In the genomic region with DNA sequence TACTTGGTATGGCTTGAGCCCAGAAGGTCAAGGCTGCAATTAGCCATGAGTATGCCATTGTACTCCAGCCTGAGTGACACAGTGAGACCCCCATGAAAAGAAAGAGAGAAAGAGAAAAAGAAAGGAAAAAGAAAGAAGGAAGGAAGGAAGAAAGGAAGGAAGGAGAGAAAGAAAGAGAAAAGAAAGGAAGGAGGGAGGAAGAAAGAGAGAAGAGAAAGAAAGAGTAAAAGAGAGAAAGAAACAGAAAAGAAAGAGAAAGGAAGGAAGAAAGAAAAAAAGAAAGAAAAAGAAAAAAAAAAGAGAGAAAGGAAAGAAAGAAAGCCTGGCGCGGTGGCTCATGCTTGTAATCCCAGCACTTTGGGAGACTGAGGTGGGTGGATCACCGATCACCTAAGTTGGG, we compare ENCODE assay signal across 28 cellular contexts.
"Had no signal": no experiment of that assay in that cellular context is flagged by ENCODE, and none has a peak within 500 bp of the region (broad histone marks: within the 10 kb centered on the region; RNA-seq: fewer than 3 reads in every experiment).

No MANE protein-coding gene starts in this region.

- H3K36me3 Mint-ChIP-seq: activated naive CD4-positive, alpha-beta T cell treated with anti-CD3 and anti-CD28 coated beads, Interleukin-2, amount 10 ng/mL, durations not matched to agents 7 days and 5 days had no signal

- H3K27me3 ChIP-seq: body of pancreas, breast epithelium had no signal

- H3K27ac Mint-ChIP-seq: activated CD4-positive, alpha-beta T cell treated with anti-CD3 and anti-CD28 coated beads, Interleukin-2, amount 10 ng/mL, durations not matched to agents 24 days and 14 days; activated naive CD4-positive, alpha-beta T cell treated with anti-CD3 and anti-CD28 coated beads, Interleukin-2, amount 10 ng/mL, durations not matched to agents 7 days and 5 days; activated naive CD8-positive, alpha-beta T cell; activated T-helper 1 cell treated with anti-CD3 and anti-CD28 coated beads, Interleukin-12 subunit alpha, Interleukin-12 subunit beta, Interleukin-2, Interleukin-4 antibody, amounts not matched to agents 30 ng/mL and 10 ng/mL and 1 ng/mL, durations not matched to agents 14 hours and 24 hours and 36 hours had no signal

- H3K4me1 ChIP-seq: body of pancreas, breast epithelium had no signal

- H3K4me3 Mint-ChIP-seq: activated CD4-positive, alpha-beta T cell treated with anti-CD3 and anti-CD28 coated beads, Interleukin-2, amount 10 ng/mL, durations not matched to agents 24 days and 14 days; activated naive CD4-positive, alpha-beta T cell treated with anti-CD3 and anti-CD28 coated beads, Interleukin-2, amount 10 ng/mL, durations not matched to agents 7 days and 5 days; activated naive CD8-positive, alpha-beta T cell; activated T-cell treated with anti-CD3 and anti-CD28 coated beads, Interleukin-2, amount 50 U/mL, for 4 hours; activated T-helper 1 cell treated with anti-CD3 and anti-CD28 coated beads, Interleukin-12 subunit alpha, Interleukin-12 subunit beta, Interleukin-2, Interleukin-4 antibody, amounts not matched to agents 30 ng/mL and 10 ng/mL and 1 ng/mL, durations not matched to agents 14 hours and 24 hours and 36 hours had no signal

- ATAC-seq: activated T-cell treated with anti-CD3 and anti-CD28 coated beads, Interleukin-2, amount 50 U/mL, for 4 hours; body of pancreas had no signal

- H3K4me1 Mint-ChIP-seq: activated naive CD4-positive, alpha-beta T cell treated with anti-CD3 and anti-CD28 coated beads, Interleukin-2, amount 10 ng/mL, durations not matched to agents 7 days and 5 days had no signal

- H3K36me3 ChIP-seq: breast epithelium, WERI-Rb-1 had no signal

- DNase-seq: activated CD4-positive, alpha-beta T cell treated with anti-CD3 and anti-CD28 coated beads, Interleukin-2, amount 10 ng/mL, durations not matched to agents 24 days and 14 days; activated CD4-positive, alpha-beta T cell treated with anti-CD3 and anti-CD28 coated beads, Interleukin-2, amount 50 U/mL, for 4 hours; activated CD8-positive, alpha-beta memory T cell treated with anti-CD3 and anti-CD28 coated beads, Interleukin-2, amount 50 U/mL, for 4 hours; activated effector memory CD4-positive, alpha-beta T cell treated with Interleukin-2 at 50 U/mL for 16 hours; activated naive CD4-positive, alpha-beta T cell treated with anti-CD3 and anti-CD28 coated beads, Interleukin-2, amount 10 ng/mL, durations not matched to agents 7 days and 5 days; activated T-cell treated with anti-CD3 and anti-CD28 coated beads for 4 hours; activated T-cell treated with anti-CD3 and anti-CD28 coated beads, Interleukin-2, amount 50 U/mL, for 4 hours; body of pancreas; MM.1S; NCI-H1092 treated with DMSO at 0.1 percent for 48 hours; NCI-H1417; NCI-H146; NCI-H187; NCI-H2029 treated with DMSO at 0.1 percent for 48 hours; NCI-H2107; NCI-H2171; NCI-H510A; NCI-H526; NCI-H748 treated with DMSO at 0.1 percent for 48 hours; NK-92 treated with Interleukin-12 subunit alpha and Interleukin-12 subunit beta, amount 100 ng/mL, for 24 hours; OCI-M1; Right ventricle myocardium superior; T1000; WERI-Rb-1 had no signal

- H3K4me2 ChIP-seq: KMS-11 had no signal

- H3K27me3 Mint-ChIP-seq: activated CD4-positive, alpha-beta T cell treated with anti-CD3 and anti-CD28 coated beads, Interleukin-2, amount 10 ng/mL, durations not matched to agents 24 days and 14 days; activated naive CD8-positive, alpha-beta T cell had no signal

- H3K4me3 ChIP-seq: body of pancreas, breast epithelium had no signal

- H3K9me3 ChIP-seq: body of pancreas, breast epithelium had no signal

- H3K9me3 Mint-ChIP-seq: activated CD4-positive, alpha-beta T cell treated with anti-CD3 and anti-CD28 coated beads, Interleukin-2, amount 10 ng/mL, durations not matched to agents 24 days and 14 days; activated naive CD4-positive, alpha-beta T cell treated with anti-CD3 and anti-CD28 coated beads, Interleukin-2, amount 10 ng/mL, durations not matched to agents 7 days and 5 days; activated T-cell treated with anti-CD3 and anti-CD28 coated beads, Interleukin-2, amount 50 U/mL, for 4 hours; activated T-helper 1 cell treated with anti-CD3 and anti-CD28 coated beads, Interleukin-12 subunit alpha, Interleukin-12 subunit beta, Interleukin-2, Interleukin-4 antibody, amounts not matched to agents 30 ng/mL and 10 ng/mL and 1 ng/mL, durations not matched to agents 14 hours and 24 hours and 36 hours had no signal

- H3K27ac ChIP-seq: body of pancreas, breast epithelium, KMS-11, WERI-Rb-1 had no signal
